Comparison of ENCODE assay signal across 14 cellular contexts in the genomic region with DNA sequence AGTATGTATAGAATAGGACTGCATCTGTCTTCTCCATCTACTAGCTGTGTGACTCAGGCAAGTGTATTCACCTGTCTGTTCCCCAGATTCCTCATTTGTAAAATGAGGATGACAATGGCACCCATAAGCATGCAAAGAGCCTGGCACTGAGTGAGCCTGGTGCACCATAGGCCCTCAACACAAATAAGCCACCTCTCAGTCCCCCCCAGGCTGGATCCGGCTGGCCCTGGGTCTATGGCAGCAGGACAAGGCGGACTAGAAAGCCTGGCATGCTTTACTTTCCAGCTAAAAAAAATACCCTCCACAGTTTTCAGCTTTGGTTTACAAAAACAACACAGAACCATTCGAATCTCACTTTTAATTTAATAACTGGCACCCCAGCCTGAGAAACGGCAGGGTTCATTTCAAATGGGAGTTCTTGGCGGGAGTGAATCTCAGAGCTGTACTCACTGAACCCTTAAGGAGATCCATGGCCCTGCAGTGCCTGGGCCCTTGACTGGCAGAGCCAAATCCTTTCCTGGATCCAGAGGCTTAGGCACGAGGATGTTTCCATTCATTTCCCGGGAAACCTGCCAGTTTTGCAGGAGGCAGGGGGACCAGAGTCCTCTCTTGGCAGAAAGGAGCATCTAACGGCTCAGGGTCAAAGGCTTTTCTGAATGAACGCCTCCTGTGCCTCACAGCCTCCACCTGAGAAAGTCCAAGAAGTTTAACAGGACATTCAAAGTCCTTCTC. TPM values are rescaled to one million over a fixed set of nuclear protein-coding genes. Genes with fewer than 3 reads are reported as not detected.
A peak's percentile ranks its signal among the peaks of the same experiment; 100 is the strongest.
DNase-seq lines count a peak whose midpoint lies in the region; ATAC-seq and TF ChIP-seq lines count a peak whose summit lies in the region.
"Had no signal": no experiment of that assay in that cellular context is flagged by ENCODE, and none has a peak within 500 bp of the region (broad histone marks: within the 10 kb centered on the region; RNA-seq: fewer than 3 reads in every experiment).

No MANE protein-coding gene starts in this region.

- no peaks in the 10 kb centered on the region for H3K9me3 ChIP-seq in CD4-positive, alpha-beta T cell (ENCODE audit: control insufficient read depth, low read length)
- no peaks in the 10 kb centered on the region for H3K9me3 ChIP-seq in prostate gland
- H3K9me3 ChIP-seq: body of pancreas, upper lobe of left lung had no signal

- 50% methylated on average over 9 of the region's 9 CpGs for WGBS in prostate gland

- H3K27ac ChIP-seq in CD4-positive, alpha-beta T cell (ENCODE audit: low read depth, low read length) = no peak overlapping the region
- H3K27ac ChIP-seq in prostate gland = no peak overlapping the region
- H3K27ac ChIP-seq: body of pancreas, upper lobe of left lung had no signal

- intact Hi-C loops in CD4-positive, alpha-beta T cell (cut with DNase I, micrococcal nuclease) = loop anchor here in 1 of 2 experiments (5.0 kb wide), 1 partner anchor 36 kb away; no protein-coding TSS in a partner anchor
- intact Hi-C loops in posterior vena cava (cut with DNase I) (no loop called here), prostate gland (cut with DNase I) (no loop called here)

- H3K27ac Mint-ChIP-seq in CD4-positive, alpha-beta T cell = peak overlapping the region; percentile 69

- peaks cover 40% of the 10 kb centered on the region for H3K36me3 Mint-ChIP-seq in CD4-positive, alpha-beta T cell (ENCODE audit: low read depth)

- H3K27me3 Mint-ChIP-seq in CD4-positive, alpha-beta T cell = no peaks in the 10 kb centered on the region

- DNase-seq in CD4-positive, alpha-beta T cell = no peak
- peak; percentile 39 for DNase-seq in NCI-H69 (lab: John Stamatoyannopoulos, UW)
- peak; percentile 57 for DNase-seq in fibroblast of gingiva (ENCODE audit: low read depth)
- DNase-seq in posterior vena cava (ENCODE audit: low spot score) = peak; percentile 52
- no peak for DNase-seq in prostate gland (ENCODE audit: low spot score)
- DNase-seq: activated CD4-positive, alpha-beta T cell treated with anti-CD3 and anti-CD28 coated beads, Interleukin-2, amount 50 U/mL, for 48 hours; body of pancreas; NCI-H1436 treated with DMSO at 0.1 percent for 48 hours; upper lobe of left lung had no signal

- POLR2A ChIA-PET in CD4-positive, alpha-beta T cell (lab: Charles Lee) = interaction anchor here (2.7 kb wide), 1 partner anchor 17 kb away, joined by 7 read pairs; a partner anchor contains a TSS

- no peaks in the 10 kb centered on the region for H3K27me3 ChIP-seq in CD4-positive, alpha-beta T cell (ENCODE audit: control insufficient read depth, insufficient read depth, low read length)
- H3K27me3 ChIP-seq in prostate gland (replicated peaks; ENCODE audit: insufficient read depth) = no peaks in the 10 kb centered on the region
- H3K27me3 ChIP-seq: body of pancreas, upper lobe of left lung had no signal

- no peaks in the 10 kb centered on the region for H3K36me3 ChIP-seq in prostate gland

- no peak overlapping the region for H3K4me3 ChIP-seq in prostate gland
- H3K4me3 ChIP-seq: body of pancreas, lung, upper lobe of left lung had no signal

- peaks cover 6% of the 10 kb centered on the region for H3K4me1 ChIP-seq in prostate gland (replicated peaks)

- no peak for TF ChIP-seq POLR2A in prostate gland (IDR thresholded peaks at IDR 0.05)

- H3K4me3 Mint-ChIP-seq in CD4-positive, alpha-beta T cell = no peak overlapping the region
- H3K4me3 Mint-ChIP-seq: T-helper 1 cell treated with Interleukin-12 subunit alpha and Interleukin-12 subunit beta and Interleukin-4 antibody, amounts not matched to agents 30 μg/mL and 1 μg/mL, for 36 hours had no signal

- no peak for TF ChIP-seq CTCF in CD4-positive, alpha-beta T cell (IDR thresholded peaks at IDR 0.05)
- no peak for TF ChIP-seq CTCF in prostate gland (IDR thresholded peaks at IDR 0.05)

- H3K4me1 Mint-ChIP-seq in CD4-positive, alpha-beta T cell (ENCODE audit: low read depth) = peaks cover 78% of the 10 kb centered on the region

- ATAC-seq in CD4-positive, alpha-beta T cell (ENCODE audit: poor library complexity) = no peak
- no peak for ATAC-seq in esophagus mucosa
- no peak for ATAC-seq in HG03378 (IDR thresholded peaks at IDR 0.05; ENCODE audit: unreplicated experiment)
- no peak for ATAC-seq in HG02970 (IDR thresholded peaks at IDR 0.05; ENCODE audit: low FRiP score, unreplicated experiment)
- ATAC-seq: body of pancreas had no signal

- H3K9me3 Mint-ChIP-seq in CD4-positive, alpha-beta T cell = no peaks in the 10 kb centered on the region
- H3K9me3 Mint-ChIP-seq: T-helper 1 cell treated with Interleukin-12 subunit alpha and Interleukin-12 subunit beta and Interleukin-4 antibody, amounts not matched to agents 30 μg/mL and 1 μg/mL, for 36 hours had no signal

- CTCF ChIA-PET in CD4-positive, alpha-beta T cell (lab: Charles Lee) = interaction anchor here (1.2 kb wide), 1 partner anchor 17 kb away, joined by 5 read pairs; a partner anchor contains a TSS

RNA-seq across cellular contexts. Expression of a gene that starts 17.7 kb away (rescaled TPM):
- 10 to 100 TPM; 29.4 to 31.4 TPM for total RNA-seq in CD4-positive, alpha-beta T cell
- total RNA-seq in posterior vena cava (10 to 100 TPM; 35.7 to 40.0 TPM), prostate gland (10 to 100 TPM in 1 of 2 donors, 1 to 10 TPM in 1; 3.4 to 29.5 TPM), esophagus mucosa (1.9 TPM)

RNA-seq across cellular contexts. Expression of a gene that starts 36.1 kb away (rescaled TPM):
- total RNA-seq in CD4-positive, alpha-beta T cell = 10 to 100 TPM; 11.3 to 11.9 TPM
- total RNA-seq in posterior vena cava (10 to 100 TPM; 21.7 to 25.6 TPM), prostate gland (10 to 100 TPM; 56.2 to 93.0 TPM), esophagus mucosa (27.8 TPM)

Comparison
In these comparisons a context has a peak if more than half of its experiments do, and no peak if none do; other contexts are left out.
1. DNase-seq: peak in NCI-H69 (single experiment), fibroblast of gingiva (single experiment) and posterior vena cava (single experiment); none in CD4-positive, alpha-beta T cell (0 of 10) and prostate gland (single experiment).